Comparison of ENCODE assay signal across 11 cellular contexts in genomic region chr6:77467038-77467437, GRCh38. TPM values are rescaled to one million over a fixed set of nuclear protein-coding genes. Genes with fewer than 3 reads are reported as not detected.
DNase-seq lines count a peak whose midpoint lies in the region; ATAC-seq, FAIRE-seq and TF ChIP-seq lines count a peak whose summit lies in the region.
"Had no signal": no experiment of that assay in that cellular context is flagged by ENCODE, and none has a peak within 500 bp of the region (broad histone marks: within the 10 kb centered on the region; RNA-seq: fewer than 3 reads in every experiment).

No MANE protein-coding gene starts in this region.

- ATAC-seq in stimulated activated naive CD8-positive, alpha-beta T cell treated with anti-CD3 and anti-CD28 coated beads, Interleukin-15, Interleukin-2, amounts not matched to agents 100 U/mL and 50 U/mL, for 24 hours, result no peak
- no peak for ATAC-seq in naive thymus-derived CD8-positive, alpha-beta T cell
- no peak for ATAC-seq in left lobe of liver
- ATAC-seq: K562 had no signal

- H2AFZ ChIP-seq in endothelial cell of umbilical vein (ENCODE audit: low read depth, low read length), result peak overlapping the region; percentile 95

- TF ChIP-seq CTCF in endothelial cell of umbilical vein (IDR thresholded peaks at IDR 0.05; ENCODE audit: extremely low read depth in 1 of 2, insufficient read depth in 1 of 2, low read depth in 1 of 2, low read length in 2 of 2), result no peak

- peaks cover 24% of the 10 kb centered on the region for H3K4me1 Mint-ChIP-seq in stimulated activated naive CD8-positive, alpha-beta T cell treated with anti-CD3 and anti-CD28 coated beads, Interleukin-15, Interleukin-2, amounts not matched to agents 100 ng/mL and 50 ng/mL, for 24 hours (ENCODE audit: low read depth)
- peaks cover 16 to 43% (median 27%) of the 10 kb centered on the region in 4 donors for H3K4me1 Mint-ChIP-seq in naive thymus-derived CD8-positive, alpha-beta T cell

- H3K4me3 ChIP-seq in endothelial cell of umbilical vein (replicated peaks in 1 of 3; ENCODE audit: insufficient read depth in 1 of 3, low read depth in 1 of 3, low read length in 3 of 3) (peak overlapping the region in 1 of 3 experiments; percentile 97), SJCRH30 (no peak overlapping the region), HAP-1 (no peak overlapping the region)
- H3K4me3 ChIP-seq: K562 had no signal

- peak overlapping the region; percentile 86 for H3K4me3 Mint-ChIP-seq in stimulated activated naive CD8-positive, alpha-beta T cell treated with anti-CD3 and anti-CD28 coated beads, Interleukin-15, Interleukin-2, amounts not matched to agents 100 ng/mL and 50 ng/mL, for 24 hours
- H3K4me3 Mint-ChIP-seq in naive thymus-derived CD8-positive, alpha-beta T cell, result peak overlapping the region; percentile 79 to 91 (median 84)

- no peaks in the 10 kb centered on the region for H4K20me1 ChIP-seq in endothelial cell of umbilical vein (replicated peaks; ENCODE audit: control insufficient read depth, extremely low read depth, insufficient read depth, low read length)

- POLR2A ChIA-PET in endothelial cell of umbilical vein (lab: Charles Lee), result no interaction called here
- POLR2A ChIA-PET in naive thymus-derived CD8-positive, alpha-beta T cell (lab: Charles Lee), result no interaction called here

- H3K9me3 ChIP-seq in endothelial cell of umbilical vein (replicated peaks; ENCODE audit: control insufficient read depth, insufficient read depth, low read length), result no peaks in the 10 kb centered on the region
- no peaks in the 10 kb centered on the region for H3K9me3 ChIP-seq in SJCRH30 (replicated peaks)
- H3K9me3 ChIP-seq in HAP-1, result no peaks in the 10 kb centered on the region

- H3K79me2 ChIP-seq in endothelial cell of umbilical vein (ENCODE audit: control insufficient read depth, insufficient read depth, low read length), result peaks cover 41% of the 10 kb centered on the region

- no peak overlapping the region for H3K27ac Mint-ChIP-seq in stimulated activated naive CD8-positive, alpha-beta T cell treated with anti-CD3 and anti-CD28 coated beads, Interleukin-15, Interleukin-2, amounts not matched to agents 100 ng/mL and 50 ng/mL, for 24 hours
- H3K27ac Mint-ChIP-seq in naive thymus-derived CD8-positive, alpha-beta T cell, result peak overlapping the region in 2 of 10 donors; percentile 16 to 62

- no TSS peak for BruUV-seq in endothelial cell of umbilical vein (replicated peaks; lab: Mats Ljungman, UMichigan)

- no peak for DNase-seq in stimulated activated naive CD8-positive, alpha-beta T cell treated with anti-CD3 and anti-CD28 coated beads, Interleukin-15, Interleukin-2, amounts not matched to agents 100 U/mL and 50 U/mL, for 24 hours
- DNase-seq in endothelial cell of umbilical vein (ENCODE audit: low read depth, low spot score) (no peak), left lobe of liver (ENCODE audit: low spot score) (no peak), HuH-7 (ENCODE audit: low spot score) (no peak), SJCRH30 (no peak), HAP-1 (ENCODE audit: low spot score in 2 of 2) (no peak)
- no peak for DNase-seq in naive thymus-derived CD8-positive, alpha-beta T cell

- no peak overlapping the region for H3K27ac ChIP-seq in endothelial cell of umbilical vein (ENCODE audit: insufficient read depth, low read depth, low read length)
- H3K27ac ChIP-seq in SJCRH30, result no peak overlapping the region

- H3K9me1 ChIP-seq in endothelial cell of umbilical vein (replicated peaks; ENCODE audit: control insufficient read depth, extremely low read depth, insufficient read depth, low read length), result no peaks in the 10 kb centered on the region

- peak; percentile 55 for FAIRE-seq in endothelial cell of umbilical vein (lab: Jason Lieb, UNC)
- FAIRE-seq: colon, D721Med, K562 had no signal

- peak overlapping the region; percentile 69 for H3K9ac ChIP-seq in endothelial cell of umbilical vein (replicated peaks; ENCODE audit: extremely low read depth, insufficient read depth, low read length)

- peaks cover 4% of the 10 kb centered on the region for H3K36me3 Mint-ChIP-seq in stimulated activated naive CD8-positive, alpha-beta T cell treated with anti-CD3 and anti-CD28 coated beads, Interleukin-15, Interleukin-2, amounts not matched to agents 100 ng/mL and 50 ng/mL, for 24 hours (ENCODE audit: low read depth)
- peaks cover 0 to 19% (median 8%) of the 10 kb centered on the region in 3 donors for H3K36me3 Mint-ChIP-seq in naive thymus-derived CD8-positive, alpha-beta T cell

- CTCF ChIA-PET in endothelial cell of umbilical vein (lab: Charles Lee), result interaction anchor here (0.7 to 9.4 kb wide), 13 partner anchors 8 to 1574 kb away, joined by 3 to 105 read pairs (median 4); no protein-coding TSS in a partner anchor

- intact Hi-C loops in endothelial cell of umbilical vein (cut with micrococcal nuclease), result loop anchor here (10.0 kb wide), 3 partner anchors 768 to 1998 kb away; no protein-coding TSS in a partner anchor

- H3K27me3 ChIP-seq in endothelial cell of umbilical vein (ENCODE audit: control insufficient read depth in 2 of 2, insufficient read depth in 2 of 2, low read length in 2 of 2) (no peaks in the 10 kb centered on the region), SJCRH30 (no peaks in the 10 kb centered on the region), HAP-1 (ENCODE audit: low read depth) (peaks cover 42% of the 10 kb centered on the region)

- H3K36me3 ChIP-seq in endothelial cell of umbilical vein (ENCODE audit: control insufficient read depth in 2 of 2, extremely low read depth in 1 of 2, insufficient read depth in 2 of 2, low read length in 2 of 2) (no peaks in the 10 kb centered on the region), SJCRH30 (no peaks in the 10 kb centered on the region), HAP-1 (replicated peaks) (no peaks in the 10 kb centered on the region)

- dilution Hi-C loops in endothelial cell of umbilical vein (cut with MboI; ENCODE audit: extremely low pct_ligation_motif_present, low sequenced_read_pairs), result no loop called here

- in situ Hi-C loops in HAP-1 (cut with MboI; ENCODE audit: low sequenced_read_pairs), result loop anchor here (25.0 kb wide), 1 partner anchor 1530 kb away; no protein-coding TSS in a partner anchor

- peaks cover 53% of the 10 kb centered on the region for H3K27me3 Mint-ChIP-seq in stimulated activated naive CD8-positive, alpha-beta T cell treated with anti-CD3 and anti-CD28 coated beads, Interleukin-15, Interleukin-2, amounts not matched to agents 100 ng/mL and 50 ng/mL, for 24 hours
- peaks cover 22 to 60% (median 51%) of the 10 kb centered on the region in 5 donors for H3K27me3 Mint-ChIP-seq in naive thymus-derived CD8-positive, alpha-beta T cell

- peak overlapping the region; percentile 97 for H3K4me2 ChIP-seq in endothelial cell of umbilical vein (ENCODE audit: insufficient read depth, low read length)

- peaks cover 4% of the 10 kb centered on the region for H3K9me3 Mint-ChIP-seq in stimulated activated naive CD8-positive, alpha-beta T cell treated with anti-CD3 and anti-CD28 coated beads, Interleukin-15, Interleukin-2, amounts not matched to agents 100 ng/mL and 50 ng/mL, for 24 hours
- peaks cover 0 to 17% (median 3%) of the 10 kb centered on the region in 9 donors for H3K9me3 Mint-ChIP-seq in naive thymus-derived CD8-positive, alpha-beta T cell

- H3K4me1 ChIP-seq in endothelial cell of umbilical vein (ENCODE audit: control insufficient read depth, extremely low read depth, insufficient read depth, low read length) (peaks cover 32% of the 10 kb centered on the region), SJCRH30 (no peaks in the 10 kb centered on the region), HAP-1 (no peaks in the 10 kb centered on the region)

- TF ChIP-seq POLR2A in endothelial cell of umbilical vein (IDR thresholded peaks at IDR 0.05; ENCODE audit: low read depth, low read length), result no peak

TF ChIP-seq in endothelial cell of umbilical vein, 7 proteins besides CTCF, POLR2A, EP300 and RAD21:
- TF ChIP-seq MYC (IDR thresholded peaks at IDR 0.05; ENCODE audit: low read depth, low read length) (no peak), GATA2 (IDR thresholded peaks at IDR 0.05; ENCODE audit: insufficient read depth, insufficient read length, low read depth, low read length) (no peak), FOS (IDR thresholded peaks at IDR 0.05; ENCODE audit: borderline replicate concordance, insufficient read depth, low read length) (no peak), POLR2AphosphoS5 (IDR thresholded peaks at IDR 0.05; ENCODE audit: insufficient read depth, low read depth, low read length) (no peak), MAX (IDR thresholded peaks at IDR 0.05; ENCODE audit: insufficient read depth, insufficient read length) (no peak), JUN (IDR thresholded peaks at IDR 0.05; ENCODE audit: borderline replicate concordance, insufficient read depth, insufficient read length, low read depth) (no peak), EZH2 (IDR thresholded peaks at IDR 0.05; ENCODE audit: borderline replicate concordance, low read depth, low read length, severe bottlenecking) (no peak)

RNA-seq across cellular contexts. Expression of gene HTR1B, which starts 3.7 kb away (rescaled TPM):
- total RNA-seq in endothelial cell of umbilical vein (54.7 and 57.5 TPM in 2 replicates), left lobe of liver (not detected)
- polyA plus RNA-seq in endothelial cell of umbilical vein, result 66.3 and 68.7 TPM in 2 replicates
- polyA plus RNA-seq in endothelial cell of umbilical vein (2011; cell fraction: cytosol; rRNA removed), result 50.3 and 57.1 TPM in 2 replicates
- 31.5 and 35.8 TPM in 2 replicates for polyA plus RNA-seq in endothelial cell of umbilical vein (2011; cell fraction: nucleus; rRNA removed)
- 57.8 and 67.8 TPM in 2 replicates for polyA plus RNA-seq in endothelial cell of umbilical vein (2012)
- 79.8 and 97.0 TPM in 2 replicates for polyA minus RNA-seq in endothelial cell of umbilical vein
- not detected for polyA minus RNA-seq in endothelial cell of umbilical vein (2011; cell fraction: cytosol; rRNA and poly(A)+ RNA removed)
- polyA minus RNA-seq in endothelial cell of umbilical vein (2011; cell fraction: nucleus; rRNA and poly(A)+ RNA removed), result 31.1 and 34.1 TPM in 2 replicates
- not detected for total RNA-seq in naive thymus-derived CD8-positive, alpha-beta T cell
- polyA plus RNA-seq in naive thymus-derived CD8-positive, alpha-beta T cell, result not detected
- total RNA-seq in SJCRH30 (2014; rRNA removed; shearing (Covaris generic)), result not detected in 2 replicates
- total RNA-seq: K562 had no signal
- polyA plus RNA-seq: K562 had no signal

Comparison
In these comparisons a context has a peak if more than half of its experiments do, and no peak if none do; other contexts are left out.
1. RNA of gene HTR1B, which starts 3.7 kb away (total RNA-seq): 54.7 to 57.5 TPM in endothelial cell of umbilical vein; not detected in naive thymus-derived CD8-positive, alpha-beta T cell, not detected in left lobe of liver (single experiment) and not detected in SJCRH30; every median in the first group is over 10 times any median in the second.